ENCODE assay signal across 22 cellular contexts in the genomic region with DNA sequence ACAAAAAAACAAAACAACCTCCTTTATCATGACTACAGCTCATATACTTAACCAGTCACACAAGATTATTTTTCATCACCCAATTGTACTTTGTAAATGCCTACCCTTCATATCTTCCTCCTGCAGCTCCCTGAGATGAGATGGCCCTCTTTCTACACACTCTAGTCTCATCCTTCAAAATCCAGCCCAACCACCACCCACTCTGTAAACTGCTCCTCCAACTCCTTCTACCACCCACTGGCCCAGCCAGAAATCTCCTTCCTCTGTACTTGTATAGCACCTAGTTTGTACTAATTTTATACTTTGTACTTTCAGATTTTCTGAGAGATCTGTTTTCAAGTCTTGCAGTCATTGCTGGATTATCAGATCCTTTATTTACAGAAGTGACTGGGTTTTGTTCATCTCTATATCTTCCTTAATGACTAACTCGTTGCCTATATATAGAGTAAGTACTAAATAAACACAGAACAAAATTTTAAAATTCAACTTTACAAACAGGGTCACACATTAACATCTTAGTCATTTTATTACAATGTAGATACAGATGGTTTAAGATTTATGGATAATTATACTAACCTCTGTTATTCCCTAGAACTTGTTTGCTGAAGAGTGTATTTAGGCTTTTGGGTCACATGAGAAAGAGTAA.
"Had no signal": no experiment of that assay in that cellular context is flagged by ENCODE, and none has a peak within 500 bp of the region (broad histone marks: within the 10 kb centered on the region; RNA-seq: fewer than 3 reads in every experiment).

No MANE protein-coding gene starts in this region.

- H3K4me1 Mint-ChIP-seq: stimulated activated effector memory CD8-positive, alpha-beta T cell treated with anti-CD3 and anti-CD28 coated beads, Interleukin-12 subunit alpha, Interleukin-12 subunit beta, amount 100 ng/mL, for 72 hours had no signal

- H3K36me3 ChIP-seq: neural progenitor cell, ovary, tibial nerve, upper lobe of right lung, vagina had no signal

- ATAC-seq: effector memory CD8-positive, alpha-beta T cell; naive thymus-derived CD8-positive, alpha-beta T cell; stimulated activated effector memory CD8-positive, alpha-beta T cell treated with anti-CD3 and anti-CD28 coated beads, Interleukin-12 subunit alpha, Interleukin-12 subunit beta, amount 100 ng/mL, for 72 hours; upper lobe of right lung had no signal

- H3K4me3 Mint-ChIP-seq: dendritic cell treated with granulocyte-macrophage colony-stimulating factor and Interleukin-4, amounts not matched to agents 40 ng/mL and 50 ng/mL, for 4 days; effector memory CD8-positive, alpha-beta T cell; naive thymus-derived CD8-positive, alpha-beta T cell; neural progenitor cell; stimulated activated effector memory CD8-positive, alpha-beta T cell treated with anti-CD3 and anti-CD28 coated beads, Interleukin-12 subunit alpha, Interleukin-12 subunit beta, amount 100 ng/mL, for 72 hours; stimulated activated naive CD8-positive, alpha-beta T cell treated with anti-CD3 and anti-CD28 coated beads, Interleukin-15, Interleukin-2, amounts not matched to agents 100 ng/mL and 50 ng/mL, for 24 hours had no signal

- FAIRE-seq: endothelial cell of umbilical vein, kidney had no signal

- H3K4me3 ChIP-seq: hepatocyte, lung, neural progenitor cell, ovary, testis, tibial nerve, upper lobe of right lung, vagina had no signal

- H3K9me3 ChIP-seq: ovary, testis, tibial nerve, upper lobe of right lung, vagina had no signal

- H3K27ac ChIP-seq: hepatocyte, neural progenitor cell, ovary, testis, tibial nerve, upper lobe of right lung, vagina had no signal

- H3K27me3 Mint-ChIP-seq: dendritic cell treated with granulocyte-macrophage colony-stimulating factor and Interleukin-4, amounts not matched to agents 40 ng/mL and 50 ng/mL, for 4 days; effector memory CD8-positive, alpha-beta T cell; progenitor cell of endocrine pancreas had no signal

- H3K4me1 ChIP-seq: testis had no signal

- H3K36me3 Mint-ChIP-seq: naive thymus-derived CD8-positive, alpha-beta T cell; stimulated activated effector memory CD8-positive, alpha-beta T cell treated with anti-CD3 and anti-CD28 coated beads, Interleukin-12 subunit alpha, Interleukin-12 subunit beta, amount 100 ng/mL, for 72 hours had no signal

- H3K27ac Mint-ChIP-seq: dendritic cell treated with granulocyte-macrophage colony-stimulating factor and Interleukin-4, amounts not matched to agents 40 ng/mL and 50 ng/mL, for 4 days; effector memory CD8-positive, alpha-beta T cell; naive thymus-derived CD8-positive, alpha-beta T cell; neural progenitor cell; progenitor cell of endocrine pancreas; stimulated activated effector memory CD8-positive, alpha-beta T cell treated with anti-CD3 and anti-CD28 coated beads, Interleukin-12 subunit alpha, Interleukin-12 subunit beta, amount 100 ng/mL, for 72 hours; stimulated activated naive CD8-positive, alpha-beta T cell treated with anti-CD3 and anti-CD28 coated beads, Interleukin-15, Interleukin-2, amounts not matched to agents 100 ng/mL and 50 ng/mL, for 24 hours had no signal

- DNase-seq: effector memory CD8-positive, alpha-beta T cell; head of caudate nucleus; kidney; left cardiac atrium; left ventricle myocardium superior; mesenchymal stem cell; naive thymus-derived CD8-positive, alpha-beta T cell; ovary; stimulated activated CD4-positive, alpha-beta T cell treated with anti-CD3 and anti-CD28 coated beads, Interleukin-4, amount 100 ng/mL, for 1 hour; stimulated activated CD8-positive, alpha-beta memory T cell treated with anti-CD3 and anti-CD28 coated beads, Interleukin-4, amount 100 ng/mL, for 48 hours; testis; upper lobe of right lung had no signal

- H3K9me3 Mint-ChIP-seq: dendritic cell treated with granulocyte-macrophage colony-stimulating factor and Interleukin-4, amounts not matched to agents 40 ng/mL and 50 ng/mL, for 4 days; stimulated activated effector memory CD8-positive, alpha-beta T cell treated with anti-CD3 and anti-CD28 coated beads, Interleukin-12 subunit alpha, Interleukin-12 subunit beta, amount 100 ng/mL, for 72 hours had no signal
